Comparison of ENCODE assay signal across 1 cellular context in genomic region chr6:2630891-2631458, GRCh38.
TF ChIP-seq lines count a peak whose summit lies in the region.

No MANE protein-coding gene starts in this region.

TF ChIP-seq in HepG2, 621 proteins besides CTCF, POLR2A, EP300 and RAD21 (continued from another document):
- TF ChIP-seq ZBTB33 (CRISPR knock-in tag; IDR thresholded peaks at IDR 0.05) (peak; percentile 17; the same call in 1 of the 2 replicates), ZNF629 (CRISPR knock-in tag; conservative IDR thresholded peaks at IDR 0.05) (peak; percentile 58)
